12 cellular contexts compared by ENCODE assay signal in genomic region chr10:79189853-79190435, GRCh38.
A peak's percentile ranks its signal among the peaks of the same experiment; 100 is the strongest.
DNase-seq lines count a peak whose midpoint lies in the region; ATAC-seq and TF ChIP-seq lines count a peak whose summit lies in the region.
"Had no signal": no experiment of that assay in that cellular context is flagged by ENCODE, and none has a peak within 500 bp of the region (broad histone marks: within the 10 kb centered on the region; RNA-seq: fewer than 3 reads in every experiment).

No MANE protein-coding gene starts in this region.

- ATAC-seq in esophagus mucosa (peak; percentile 27), GM18873 (IDR thresholded peaks at IDR 0.05; ENCODE audit: low FRiP score, unreplicated experiment) (no peak), GM21619 (IDR thresholded peaks at IDR 0.05; ENCODE audit: unreplicated experiment) (no peak), GM21717 (IDR thresholded peaks at IDR 0.05; ENCODE audit: unreplicated experiment) (no peak)
- ATAC-seq: stimulated activated naive B cell treated with anti-CD40 and anti-IgM and Interleukin-4, amounts not matched to agents 10 μg/mL and 1 μg/mL and 100 μg/mL, for 72 hours had no signal

- H3K4me3 ChIP-seq in BE2C (ENCODE audit: low read depth, low read length) (no peak overlapping the region), MG63 (no peak overlapping the region)
- H3K4me3 ChIP-seq: esophagus squamous epithelium had no signal

- peaks cover 12% of the 10 kb centered on the region for H3K36me3 ChIP-seq in BE2C
- peaks cover 83% of the 10 kb centered on the region for H3K36me3 ChIP-seq in MG63

- DNase-seq in BE2C (peak; percentile 11), MG63 (peak; percentile 75), renal cortical epithelial cell (ENCODE audit: low read depth) (peak; percentile 72)
- no peak for DNase-seq in central memory CD4-positive, alpha-beta T cell
- DNase-seq: activated T-cell treated with anti-CD3 and anti-CD28 coated beads, Interleukin-2, amount 50 U/mL, for 1 hour; esophagus squamous epithelium; NCI-H2227 treated with DMSO at 0.1 percent for 48 hours; stimulated activated naive B cell treated with anti-CD40 and anti-IgM and Interleukin-4, amounts not matched to agents 10 μg/mL and 1 μg/mL and 100 μg/mL, for 72 hours had no signal

- H3K9me3 ChIP-seq in BE2C: no peaks in the 10 kb centered on the region
- H3K9me3 ChIP-seq in MG63: 0 out of 2 replicates have a peak, but pooled peaks cover 2% of the 10 kb centered on the region

- TF ChIP-seq CTCF in BE2C (IDR thresholded peaks at IDR 0.05; ENCODE audit: low read depth, low read length): no peak

- H3K27me3 ChIP-seq in BE2C: no peaks in the 10 kb centered on the region
- no peaks in the 10 kb centered on the region for H3K27me3 ChIP-seq in MG63
- H3K27me3 ChIP-seq: esophagus squamous epithelium had no signal

- H3K4me1 ChIP-seq in BE2C: peaks cover 70% of the 10 kb centered on the region
